Comparison of ENCODE assay signal across 9 cellular contexts in the genomic region with DNA sequence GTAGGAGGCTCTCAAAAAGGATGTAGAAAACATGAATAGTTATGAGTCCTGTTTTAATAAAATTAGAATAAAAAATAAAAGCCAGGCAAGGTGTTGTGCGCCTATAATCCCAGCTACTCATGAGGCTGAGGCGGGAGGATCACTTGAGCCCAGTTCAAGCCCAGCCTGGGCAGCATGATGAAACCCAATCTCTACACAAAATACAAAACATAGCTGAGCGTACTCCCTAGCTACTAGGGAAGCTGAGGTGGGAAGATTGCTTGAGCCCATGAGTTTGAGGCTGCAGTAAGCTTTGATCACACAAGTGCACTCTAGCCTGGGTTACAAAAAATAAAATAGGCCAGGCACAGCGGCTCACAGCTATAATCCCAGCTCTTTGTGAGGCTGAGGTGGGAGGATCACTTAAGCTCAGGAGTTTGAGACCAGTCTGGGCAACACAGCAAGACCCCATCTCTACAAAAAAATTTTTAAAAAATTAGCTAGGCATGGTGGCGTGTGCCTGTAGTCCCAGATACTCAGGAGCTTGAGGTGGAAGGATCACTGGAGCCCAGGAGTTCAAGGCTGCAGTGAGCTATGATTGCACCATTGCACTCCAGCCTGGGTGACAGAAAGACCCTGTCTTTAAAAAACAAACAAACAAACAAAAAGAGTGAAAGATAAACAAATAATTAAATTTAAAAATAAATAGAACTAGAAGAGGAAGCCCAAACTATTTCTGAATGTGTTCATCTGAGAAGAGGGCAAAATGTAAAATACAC. TPM values are rescaled to one million over a fixed set of nuclear protein-coding genes. Genes with fewer than 3 reads are reported as not detected.
DNase-seq lines count a peak whose midpoint lies in the region; ATAC-seq and TF ChIP-seq lines count a peak whose summit lies in the region.
"Had no signal": no experiment of that assay in that cellular context is flagged by ENCODE, and none has a peak within 500 bp of the region (broad histone marks: within the 10 kb centered on the region; RNA-seq: fewer than 3 reads in every experiment).

No MANE protein-coding gene starts in this region.

- no peaks in the 10 kb centered on the region for H3K36me3 Mint-ChIP-seq in CD4-positive, alpha-beta T cell (ENCODE audit: low read depth)
- H3K36me3 Mint-ChIP-seq in activated B cell treated with CpG ODN at 0.5 μM for 24 hours (ENCODE audit: low read depth): no peaks in the 10 kb centered on the region
- H3K36me3 Mint-ChIP-seq in natural killer cell: no peaks in the 10 kb centered on the region

- H3K9me3 Mint-ChIP-seq in CD4-positive, alpha-beta T cell: no peaks in the 10 kb centered on the region
- no peaks in the 10 kb centered on the region for H3K9me3 Mint-ChIP-seq in activated B cell treated with CpG ODN at 0.5 μM for 24 hours
- H3K9me3 Mint-ChIP-seq in natural killer cell: no peaks in the 10 kb centered on the region

- CTCF ChIA-PET in CD4-positive, alpha-beta T cell (lab: Charles Lee): interaction anchor here (0.7 to 2.5 kb wide), 10 partner anchors 16 to 334 kb away, joined by 3 to 14 read pairs (median 4); a partner anchor contains a TSS
- CTCF ChIA-PET in activated B cell treated with CpG ODN at 0.5 μM for 24 hours (lab: Charles Lee): interaction anchor here (1.1 to 4.3 kb wide), 17 partner anchors 11 to 345 kb away, joined by 3 to 94 read pairs (median 7); a partner anchor contains a TSS

- H3K27me3 ChIP-seq in CD4-positive, alpha-beta T cell (ENCODE audit: control insufficient read depth, insufficient read depth, low read length): no peaks in the 10 kb centered on the region

- TF ChIP-seq CTCF in CD4-positive, alpha-beta T cell (IDR thresholded peaks at IDR 0.05): no peak
- no peak for TF ChIP-seq CTCF in activated B cell treated with CpG ODN at 0.5 μM for 24 hours (IDR thresholded peaks at IDR 0.05)
- TF ChIP-seq CTCF in natural killer cell (IDR thresholded peaks at IDR 0.05): no peak

- ATAC-seq in CD4-positive, alpha-beta T cell (ENCODE audit: poor library complexity): no peak
- ATAC-seq in HG02798 (IDR thresholded peaks at IDR 0.05; ENCODE audit: poor library complexity, unreplicated experiment): peak; percentile 2
- ATAC-seq in activated B cell treated with CpG ODN at 0.5 μM for 24 hours (ENCODE audit: low read depth): no peak
- ATAC-seq in natural killer cell: no peak
- no peak for ATAC-seq in GM21423 (IDR thresholded peaks at IDR 0.05; ENCODE audit: unreplicated experiment)

- H3K4me3 Mint-ChIP-seq in CD4-positive, alpha-beta T cell: peak overlapping the region; percentile 82
- H3K4me3 Mint-ChIP-seq in activated B cell treated with CpG ODN at 0.5 μM for 24 hours (peak overlapping the region; percentile 73), natural killer cell (peak overlapping the region; percentile 50)

- intact Hi-C loops in CD4-positive, alpha-beta T cell (cut with DNase I, micrococcal nuclease): loop anchor here in 1 of 2 experiments (5.0 kb wide), 1 partner anchor 41 kb away; a partner anchor contains a TSS
- intact Hi-C loops in activated B cell treated with CpG ODN at 0.5 μM for 24 hours (cut with micrococcal nuclease): loop anchor here (5.0 kb wide), 1 partner anchor 221 kb away; no protein-coding TSS in a partner anchor
- intact Hi-C loops in natural killer cell (cut with micrococcal nuclease): loop anchor here (5.0 kb wide), 1 partner anchor 54 kb away; no protein-coding TSS in a partner anchor

- no peaks in the 10 kb centered on the region for H3K27me3 Mint-ChIP-seq in CD4-positive, alpha-beta T cell
- H3K27me3 Mint-ChIP-seq in activated B cell treated with CpG ODN at 0.5 μM for 24 hours: no peaks in the 10 kb centered on the region
- peaks cover 32 to 45% of the 10 kb centered on the region in 2 donors for H3K27me3 Mint-ChIP-seq in natural killer cell (ENCODE audit: low read depth in 2 of 2)

- peak overlapping the region; percentile 73 for H3K27ac Mint-ChIP-seq in CD4-positive, alpha-beta T cell
- H3K27ac Mint-ChIP-seq in activated B cell treated with CpG ODN at 0.5 μM for 24 hours (peak overlapping the region; percentile 85), natural killer cell (no peak overlapping the region)

- H3K9me3 ChIP-seq in CD4-positive, alpha-beta T cell (ENCODE audit: control insufficient read depth, low read length): no peaks in the 10 kb centered on the region

- no peak overlapping the region for H3K27ac ChIP-seq in CD4-positive, alpha-beta T cell (ENCODE audit: low read depth, low read length)

- no peak for DNase-seq in CD4-positive, alpha-beta T cell
- no peak for DNase-seq in activated B cell treated with CpG ODN at 0.5 μM for 24 hours
- no peak for DNase-seq in natural killer cell
- DNase-seq in stimulated activated naive CD4-positive, alpha-beta T cell (lab: John Stamatoyannopoulos, UW): no peak
- no peak for DNase-seq in inferior parietal cortex (ENCODE audit: extremely low spot score)
- no peak for DNase-seq in NCI-H1930 (lab: John Stamatoyannopoulos, UW)

- POLR2A ChIA-PET in CD4-positive, alpha-beta T cell (lab: Charles Lee): interaction anchor here (0.8 to 3.7 kb wide), 7 partner anchors 12 to 74 kb away, joined by 3 to 47 read pairs (median 11); a partner anchor contains a TSS
- POLR2A ChIA-PET in activated B cell treated with CpG ODN at 0.5 μM for 24 hours (lab: Charles Lee): interaction anchor here (1.0 to 5.7 kb wide), 25 partner anchors 12 to 333 kb away, joined by 3 to 197 read pairs (median 8); a partner anchor contains a TSS

- H3K4me1 Mint-ChIP-seq in CD4-positive, alpha-beta T cell (ENCODE audit: low read depth): peaks cover 28% of the 10 kb centered on the region
- peaks cover 67% of the 10 kb centered on the region for H3K4me1 Mint-ChIP-seq in activated B cell treated with CpG ODN at 0.5 μM for 24 hours
- H3K4me1 Mint-ChIP-seq in natural killer cell: peaks cover 12 to 13% of the 10 kb centered on the region in 2 donors

RNA-seq across cellular contexts. Expression of a gene that starts 17.2 kb away (rescaled TPM):
- not detected for total RNA-seq in CD4-positive, alpha-beta T cell
- total RNA-seq in activated B cell treated with CpG ODN at 0.5 μM for 24 hours: not detected in 2 replicates
- total RNA-seq in natural killer cell: not detected
- total RNA-seq: IMR-90 had no signal

RNA-seq across cellular contexts. Expression of a gene that starts 22.0 kb away (rescaled TPM):
- not detected for total RNA-seq in CD4-positive, alpha-beta T cell
- total RNA-seq in activated B cell treated with CpG ODN at 0.5 μM for 24 hours (not detected in 2 replicates), natural killer cell (not detected)
- total RNA-seq: IMR-90 had no signal

RNA-seq across cellular contexts. Expression of a gene that starts 24.9 kb away (rescaled TPM):
- total RNA-seq in CD4-positive, alpha-beta T cell: not detected
- total RNA-seq in activated B cell treated with CpG ODN at 0.5 μM for 24 hours: not detected in 2 replicates
- not detected for total RNA-seq in natural killer cell
- total RNA-seq: IMR-90 had no signal

RNA-seq across cellular contexts. Expression of a gene that starts 29.2 kb away (rescaled TPM):
- not detected for total RNA-seq in CD4-positive, alpha-beta T cell
- total RNA-seq in activated B cell treated with CpG ODN at 0.5 μM for 24 hours (not detected in 2 replicates), natural killer cell (not detected)
- total RNA-seq: IMR-90 had no signal

RNA-seq across cellular contexts. Expression of a gene that starts 42.3 kb away (rescaled TPM):
- 10 to 100 TPM; 71.3 to 71.4 TPM for total RNA-seq in CD4-positive, alpha-beta T cell
- total RNA-seq in activated B cell treated with CpG ODN at 0.5 μM for 24 hours (68.6 and 76.2 TPM in 2 replicates), natural killer cell (10 to 100 TPM; 21.7 to 74.7 (median 27.2) TPM)

Comparison
In these comparisons a context has a peak if more than half of its experiments do, and no peak if none do; other contexts are left out.
1. H3K27ac Mint-ChIP-seq: peak in CD4-positive, alpha-beta T cell (single experiment) and activated B cell treated with CpG ODN at 0.5 μM for 24 hours (single experiment); none in natural killer cell (0 of 2).
2. Peak in every context shown above with its lines, with median percentiles within 50 percentile points of each other: H3K4me3 Mint-ChIP-seq.